Comparison of ENCODE assay signal across 8 cellular contexts in the genomic region with DNA sequence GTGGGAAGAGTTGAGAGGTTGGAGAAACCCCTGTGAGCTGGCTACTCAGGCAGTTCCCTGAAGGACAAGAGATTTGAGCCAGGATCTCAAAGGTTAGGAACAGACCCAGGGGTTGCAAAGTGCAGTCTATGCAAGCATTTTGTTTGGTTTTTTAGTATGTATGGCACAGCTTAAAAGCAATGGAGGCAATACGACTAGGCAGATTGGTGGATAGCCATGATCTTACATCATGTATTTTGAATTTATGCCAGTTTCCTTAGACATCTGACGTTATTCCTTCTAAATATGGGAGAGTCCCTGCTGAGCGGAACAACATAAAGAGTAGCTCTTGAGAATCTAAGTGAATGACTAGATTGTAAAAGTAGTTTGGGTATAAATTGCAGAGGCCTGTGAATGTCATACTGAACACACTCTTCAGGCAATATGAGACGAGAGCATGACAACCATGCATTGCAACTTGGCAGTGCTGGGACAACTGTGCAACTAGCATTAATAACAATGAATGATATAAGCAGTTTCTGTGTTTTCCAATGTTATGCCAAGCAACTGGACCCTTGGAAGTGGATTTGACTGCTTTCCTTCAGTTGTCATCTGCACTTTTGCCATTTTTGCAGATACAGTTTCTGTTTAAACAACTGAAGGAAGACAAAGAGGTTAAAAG.
DNase-seq lines count a peak whose midpoint lies in the region; FAIRE-seq and TF ChIP-seq lines count a peak whose summit lies in the region.
"Not testable (repeated sequence)": the region's sequence is repeated elsewhere in the genome, so short reads cannot be mapped to it uniquely, and the experiment has no call there.

No MANE protein-coding gene starts in this region.

- FAIRE-seq in urothelium cell line (lab: Jason Lieb, UNC): peak; percentile 44

- not testable (repeated sequence) for H3K9ac ChIP-seq in SK-N-MC (ENCODE audit: insufficient read length)

- H3K9me3 ChIP-seq in HEK293 (ENCODE audit: control insufficient read depth, insufficient read depth, low read depth, low read length); SK-N-MC (ENCODE audit: low read depth, low read length): not testable (repeated sequence)

- POLR2A ChIA-PET in HEK293 (lab: Yijun Ruan, JAX): not testable (repeated sequence)

- peak; percentile 4 for DNase-seq in DMS79 treated with DMSO at 0.1 percent for 48 hours (lab: John Stamatoyannopoulos, UW)
- DNase-seq in NCI-H2107 treated with DMSO at 0.1 percent for 48 hours (lab: John Stamatoyannopoulos, UW; ENCODE audit: unreplicated experiment): peak; percentile 67
- DNase-seq in NCI-H2227 (lab: John Stamatoyannopoulos, UW; ENCODE audit: unreplicated experiment): peak; percentile 8
- peak; percentile 1 for DNase-seq in NCI-H510A treated with DMSO at 0.1 percent for 48 hours (lab: John Stamatoyannopoulos, UW)
- DNase-seq in SK-N-MC (ENCODE audit: low read depth, low spot score): peak; percentile 51
- DNase-seq in choroid plexus epithelial cell (ENCODE audit: low read depth): peak; percentile 53
- DNase-seq in urothelium cell line (ENCODE audit: low spot score): not testable (repeated sequence)

- CTCF ChIA-PET in HEK293 (lab: Yijun Ruan, JAX): not testable (repeated sequence)

- H3K36me3 ChIP-seq in HEK293 (ENCODE audit: control insufficient read depth in 2 of 2, insufficient read depth in 1 of 2, low read length in 2 of 2); SK-N-MC (ENCODE audit: insufficient read depth, low read length): not testable (repeated sequence)

- H3K4me3 ChIP-seq in HEK293 (ENCODE audit: low read depth, low read length); choroid plexus epithelial cell (ENCODE audit: low read depth, low read length): not testable (repeated sequence)
- peak overlapping the region; percentile 40; the same call in 1 of the 2 replicates for H3K4me3 ChIP-seq in SK-N-MC

- not testable (repeated sequence) for H3K4me1 ChIP-seq in HEK293 (ENCODE audit: control insufficient read depth, insufficient read depth, low read length)

- not testable (repeated sequence) for TF ChIP-seq CTCF in HEK293 (tag by site-specific recombination; IDR thresholded peaks at IDR 0.05); choroid plexus epithelial cell (conservative IDR thresholded peaks at IDR 0.05; ENCODE audit: low read depth, low read length)

- not testable (repeated sequence) for H3K27ac ChIP-seq in HEK293 (ENCODE audit: extremely low read depth, low read depth, low read length); SK-N-MC

TF ChIP-seq in HEK293, 187 proteins besides CTCF, POLR2A, EP300 and RAD21:
- TF ChIP-seq ZNF335 (tag by site-specific recombination; conservative IDR thresholded peaks at IDR 0.05) (peak; percentile 90), ZNF600 (tag by site-specific recombination; IDR thresholded peaks at IDR 0.05) (peak; percentile 40; the same call in 1 of the 2 replicates), ZBTB17 (tag by site-specific recombination; IDR thresholded peaks at IDR 0.05) (0 out of 2 replicates have a peak, but pooled peaks have one; percentile 18), ZNF843 (tag by site-specific recombination; IDR thresholded peaks at IDR 0.05) (peak; percentile 20; the same call in 1 of the 2 replicates), FEZF1 (tag by site-specific recombination; IDR thresholded peaks at IDR 0.05) (peak; percentile 34; the same call in 1 of the 2 replicates), ZNF629 (tag by site-specific recombination; IDR thresholded peaks at IDR 0.05) (peak; percentile 92), ZBTB21 (tag by site-specific recombination; IDR thresholded peaks at IDR 0.05) (peak; percentile 82)
- TF ChIP-seq, protein P1, sequence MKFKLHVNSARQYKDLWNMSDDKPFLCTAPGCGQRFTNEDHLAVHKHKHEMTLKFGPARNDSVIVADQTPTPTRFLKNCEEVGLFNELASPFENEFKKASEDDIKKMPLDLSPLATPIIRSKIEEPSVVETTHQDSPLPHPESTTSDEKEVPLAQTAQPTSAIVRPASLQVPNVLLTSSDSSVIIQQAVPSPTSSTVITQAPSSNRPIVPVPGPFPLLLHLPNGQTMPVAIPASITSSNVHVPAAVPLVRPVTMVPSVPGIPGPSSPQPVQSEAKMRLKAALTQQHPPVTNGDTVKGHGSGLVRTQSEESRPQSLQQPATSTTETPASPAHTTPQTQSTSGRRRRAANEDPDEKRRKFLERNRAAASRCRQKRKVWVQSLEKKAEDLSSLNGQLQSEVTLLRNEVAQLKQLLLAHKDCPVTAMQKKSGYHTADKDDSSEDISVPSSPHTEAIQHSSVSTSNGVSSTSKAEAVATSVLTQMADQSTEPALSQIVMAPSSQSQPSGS (tag by site-specific recombination; IDR thresholded peaks at IDR 0.05; ENCODE audit: low read depth): peak; percentile 60
- TF ChIP-seq, protein P2, sequence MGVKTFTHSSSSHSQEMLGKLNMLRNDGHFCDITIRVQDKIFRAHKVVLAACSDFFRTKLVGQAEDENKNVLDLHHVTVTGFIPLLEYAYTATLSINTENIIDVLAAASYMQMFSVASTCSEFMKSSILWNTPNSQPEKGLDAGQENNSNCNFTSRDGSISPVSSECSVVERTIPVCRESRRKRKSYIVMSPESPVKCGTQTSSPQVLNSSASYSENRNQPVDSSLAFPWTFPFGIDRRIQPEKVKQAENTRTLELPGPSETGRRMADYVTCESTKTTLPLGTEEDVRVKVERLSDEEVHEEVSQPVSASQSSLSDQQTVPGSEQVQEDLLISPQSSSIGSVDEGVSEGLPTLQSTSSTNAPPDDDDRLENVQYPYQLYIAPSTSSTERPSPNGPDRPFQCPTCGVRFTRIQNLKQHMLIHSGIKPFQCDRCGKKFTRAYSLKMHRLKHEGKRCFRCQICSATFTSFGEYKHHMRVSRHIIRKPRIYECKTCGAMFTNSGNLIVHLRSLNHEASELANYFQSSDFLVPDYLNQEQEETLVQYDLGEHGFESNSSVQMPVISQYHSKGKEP (tag by site-specific recombination; IDR thresholded peaks at IDR 0.05): peak; percentile 90; the same call in 1 of the 2 replicates
- TF ChIP-seq, protein P3, sequence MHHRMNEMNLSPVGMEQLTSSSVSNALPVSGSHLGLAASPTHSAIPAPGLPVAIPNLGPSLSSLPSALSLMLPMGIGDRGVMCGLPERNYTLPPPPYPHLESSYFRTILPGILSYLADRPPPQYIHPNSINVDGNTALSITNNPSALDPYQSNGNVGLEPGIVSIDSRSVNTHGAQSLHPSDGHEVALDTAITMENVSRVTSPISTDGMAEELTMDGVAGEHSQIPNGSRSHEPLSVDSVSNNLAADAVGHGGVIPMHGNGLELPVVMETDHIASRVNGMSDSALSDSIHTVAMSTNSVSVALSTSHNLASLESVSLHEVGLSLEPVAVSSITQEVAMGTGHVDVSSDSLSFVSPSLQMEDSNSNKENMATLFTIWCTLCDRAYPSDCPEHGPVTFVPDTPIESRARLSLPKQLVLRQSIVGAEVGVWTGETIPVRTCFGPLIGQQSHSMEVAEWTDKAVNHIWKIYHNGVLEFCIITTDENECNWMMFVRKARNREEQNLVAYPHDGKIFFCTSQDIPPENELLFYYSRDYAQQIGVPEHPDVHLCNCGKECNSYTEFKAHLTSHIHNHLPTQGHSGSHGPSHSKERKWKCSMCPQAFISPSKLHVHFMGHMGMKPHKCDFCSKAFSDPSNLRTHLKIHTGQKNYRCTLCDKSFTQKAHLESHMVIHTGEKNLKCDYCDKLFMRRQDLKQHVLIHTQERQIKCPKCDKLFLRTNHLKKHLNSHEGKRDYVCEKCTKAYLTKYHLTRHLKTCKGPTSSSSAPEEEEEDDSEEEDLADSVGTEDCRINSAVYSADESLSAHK (tag by site-specific recombination; IDR thresholded peaks at IDR 0.05): peak; percentile 66
